In the genomic region with DNA sequence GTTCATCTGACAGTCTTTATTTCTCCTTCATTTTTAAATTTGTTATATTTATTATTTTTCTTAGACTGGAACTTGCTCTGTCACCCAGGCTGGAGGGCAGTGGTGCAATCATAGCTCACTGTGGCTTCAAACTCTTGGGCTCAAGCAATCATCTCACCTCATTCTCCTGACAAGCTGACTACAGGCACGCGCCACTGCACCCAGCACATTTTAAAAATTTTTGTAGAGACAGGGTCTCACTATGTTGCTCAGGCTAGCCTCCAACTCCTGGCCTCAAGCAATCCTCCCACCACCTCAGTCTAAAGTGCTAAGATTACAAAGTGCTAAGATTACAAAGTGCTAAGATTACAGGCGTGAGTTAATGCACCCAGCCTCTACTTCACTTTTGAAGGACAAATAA, we compare ENCODE assay signal across 20 cellular contexts.
"Had no signal": no experiment of that assay in that cellular context is flagged by ENCODE, and none has a peak within 500 bp of the region (broad histone marks: within the 10 kb centered on the region; RNA-seq: fewer than 3 reads in every experiment).

No MANE protein-coding gene starts in this region.

- ATAC-seq: foreskin keratinocyte, gastroesophageal sphincter, heart left ventricle, left cardiac atrium, left lung, left ventricle myocardium superior, lower lobe of right lung had no signal

- H3K4me3 Mint-ChIP-seq: dendritic cell treated with granulocyte-macrophage colony-stimulating factor and Interleukin-4, amounts not matched to agents 40 ng/mL and 50 ng/mL, for 4 days; immature natural killer cell had no signal

- H3K27ac Mint-ChIP-seq: dendritic cell treated with granulocyte-macrophage colony-stimulating factor and Interleukin-4, amounts not matched to agents 40 ng/mL and 50 ng/mL, for 4 days had no signal

- H3K79me2 ChIP-seq: hepatocyte had no signal

- H3K4me2 ChIP-seq: hepatocyte had no signal

- H3K4me3 ChIP-seq: colonic mucosa, esophagus muscularis mucosa, gastroesophageal sphincter, heart left ventricle, hepatocyte, left lung, lower lobe of right lung had no signal

- H3K4me1 Mint-ChIP-seq: immature natural killer cell had no signal

- DNase-seq: cerebellar nuclear complex; colonic mucosa; cortex of kidney; effector CD4-positive, alpha-beta T cell; effector memory CD4-positive, alpha-beta T cell; foreskin keratinocyte; heart left ventricle; hypothalamus; immature natural killer cell; islet precursor cell; left cardiac atrium; left lung; left ventricle myocardium superior; lower lobe of right lung; mesenchymal stem cell; midbrain had no signal

- H3K27me3 Mint-ChIP-seq: dendritic cell treated with granulocyte-macrophage colony-stimulating factor and Interleukin-4, amounts not matched to agents 40 ng/mL and 50 ng/mL, for 4 days had no signal

- H3K27me3 ChIP-seq: colonic mucosa, esophagus muscularis mucosa, foreskin keratinocyte, gastroesophageal sphincter, heart left ventricle, hepatocyte, left lung had no signal

- H3K9me3 Mint-ChIP-seq: dendritic cell treated with granulocyte-macrophage colony-stimulating factor and Interleukin-4, amounts not matched to agents 40 ng/mL and 50 ng/mL, for 4 days had no signal

- H3K4me1 ChIP-seq: colonic mucosa, esophagus muscularis mucosa, foreskin keratinocyte, gastroesophageal sphincter, heart left ventricle, left lung, lower lobe of right lung had no signal

- H3K36me3 ChIP-seq: colonic mucosa had no signal

- H3K9me3 ChIP-seq: colonic mucosa, esophagus muscularis mucosa, gastroesophageal sphincter, heart left ventricle, left lung, lower lobe of right lung had no signal

- H3K27ac ChIP-seq: colonic mucosa, esophagus muscularis mucosa, foreskin keratinocyte, gastroesophageal sphincter, heart left ventricle, hepatocyte, left lung, lower lobe of right lung had no signal

- H2AFZ ChIP-seq: hepatocyte had no signal
